Comparison of ENCODE assay signal across 8 cellular contexts in the genomic region with DNA sequence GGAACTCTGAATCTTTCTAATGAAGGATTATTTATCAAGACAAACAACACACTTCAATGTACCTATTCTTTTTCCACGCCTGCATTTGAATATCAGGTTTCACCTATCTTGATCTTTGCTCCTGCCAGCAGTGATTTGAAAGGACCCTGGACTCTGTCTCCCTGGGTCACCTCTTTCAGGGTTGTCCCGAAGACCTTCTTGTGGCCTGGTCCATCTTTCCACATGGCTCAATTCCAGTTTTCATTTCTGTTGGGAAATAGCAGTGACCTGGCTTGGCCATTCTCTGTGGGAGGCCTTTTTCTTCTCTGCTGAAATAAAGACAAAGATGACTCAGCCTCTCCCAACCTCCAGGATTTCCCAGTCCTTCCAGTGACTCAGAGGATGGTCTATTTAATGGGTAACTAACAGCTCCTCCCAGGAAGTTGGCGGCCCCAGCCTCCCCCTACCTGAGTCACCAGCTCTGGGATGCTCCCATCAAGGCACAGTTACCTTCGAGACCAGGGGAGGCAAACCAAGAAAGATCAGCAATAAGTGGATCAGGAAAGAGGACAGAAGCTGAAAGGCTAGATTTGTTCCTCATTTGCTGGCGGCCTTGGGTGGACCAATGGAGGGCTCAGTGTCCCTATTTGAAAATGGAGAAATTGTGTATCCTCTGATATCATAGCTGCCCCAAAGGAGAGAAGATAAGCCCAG. TPM values are rescaled to one million over a fixed set of nuclear protein-coding genes. Genes with fewer than 3 reads are reported as not detected.
DNase-seq lines count a peak whose midpoint lies in the region; ATAC-seq and TF ChIP-seq lines count a peak whose summit lies in the region.

No MANE protein-coding gene starts in this region.

- no peak overlapping the region for H3K9ac ChIP-seq in liver (ENCODE audit: low read depth in 1 of 2, low read length in 2 of 2)

- H3K27me3 ChIP-seq in liver (ENCODE audit: control insufficient read depth in 4 of 4, insufficient read depth in 4 of 4, low read length in 3 of 4): no peaks in the 10 kb centered on the region

- no peaks in the 10 kb centered on the region for H3K9me3 ChIP-seq in liver (ENCODE audit: control insufficient read depth in 4 of 4, low read length in 3 of 4)

- H3K4me3 ChIP-seq in AG04449 (ENCODE audit: low read depth, low read length) (no peak overlapping the region), liver (ENCODE audit: low read depth in 1 of 3, low read length in 3 of 3) (no peak overlapping the region)

- ATAC-seq in HG03045 (IDR thresholded peaks at IDR 0.05; ENCODE audit: unreplicated experiment): no peak

- H3K27ac ChIP-seq in liver (ENCODE audit: low read depth in 1 of 2, low read length in 2 of 2): peak overlapping the region in 1 of 2 donors; percentile 42

- TF ChIP-seq RAD21 in liver (IDR thresholded peaks at IDR 0.05): peak in 1 of 2 donors; percentile 10

- no peak for TF ChIP-seq CTCF in AG04449 (IDR thresholded peaks at IDR 0.05; ENCODE audit: insufficient read depth, low read length, missing control alignments)
- no peak for TF ChIP-seq CTCF in liver (IDR thresholded peaks at IDR 0.05; ENCODE audit: low read depth, low read length, missing input control)

- WGBS in liver: 54% methylated on average over 5 of the region's 5 CpGs

- CTCF ChIA-PET in AG04449 (lab: Yijun Ruan, JAX): interaction anchor here (0.9 to 1.5 kb wide), 2 partner anchors 20 to 28 kb away, joined by 3 read pairs; no protein-coding TSS in a partner anchor

- DNase-seq in AG04449 (ENCODE audit: low read depth, low spot score): peak; percentile 96
- peak; percentile 87 for DNase-seq in HS-27A (ENCODE audit: low read depth)
- peak; percentile 96 for DNase-seq in amniotic stem cell (lab: John Stamatoyannopoulos, UW)
- DNase-seq in NCI-H2081 treated with DMSO at 0.1 percent for 48 hours (lab: John Stamatoyannopoulos, UW): no peak
- no peak for DNase-seq in NCI-H1694 (lab: John Stamatoyannopoulos, UW)
- DNase-seq in T-helper 9 cell: no peak

- peaks cover 0 to 9% (median 4%) of the 10 kb centered on the region in 4 donors for H3K4me1 ChIP-seq in liver (ENCODE audit: control insufficient read depth in 4 of 4, insufficient read depth in 4 of 4, low read length in 3 of 4)

- POLR2A ChIA-PET in AG04449 (lab: Yijun Ruan, JAX): interaction anchor here (0.6 kb wide), 1 partner anchor 15 kb away, joined by 3 read pairs; no protein-coding TSS in a partner anchor

- H3K36me3 ChIP-seq in liver (ENCODE audit: control insufficient read depth in 4 of 4, insufficient read depth in 3 of 4, low read depth in 1 of 4, low read length in 3 of 4): no peaks in the 10 kb centered on the region

TF ChIP-seq in liver, 16 proteins besides CTCF, POLR2A, EP300 and RAD21:
- TF ChIP-seq, protein P1, sequence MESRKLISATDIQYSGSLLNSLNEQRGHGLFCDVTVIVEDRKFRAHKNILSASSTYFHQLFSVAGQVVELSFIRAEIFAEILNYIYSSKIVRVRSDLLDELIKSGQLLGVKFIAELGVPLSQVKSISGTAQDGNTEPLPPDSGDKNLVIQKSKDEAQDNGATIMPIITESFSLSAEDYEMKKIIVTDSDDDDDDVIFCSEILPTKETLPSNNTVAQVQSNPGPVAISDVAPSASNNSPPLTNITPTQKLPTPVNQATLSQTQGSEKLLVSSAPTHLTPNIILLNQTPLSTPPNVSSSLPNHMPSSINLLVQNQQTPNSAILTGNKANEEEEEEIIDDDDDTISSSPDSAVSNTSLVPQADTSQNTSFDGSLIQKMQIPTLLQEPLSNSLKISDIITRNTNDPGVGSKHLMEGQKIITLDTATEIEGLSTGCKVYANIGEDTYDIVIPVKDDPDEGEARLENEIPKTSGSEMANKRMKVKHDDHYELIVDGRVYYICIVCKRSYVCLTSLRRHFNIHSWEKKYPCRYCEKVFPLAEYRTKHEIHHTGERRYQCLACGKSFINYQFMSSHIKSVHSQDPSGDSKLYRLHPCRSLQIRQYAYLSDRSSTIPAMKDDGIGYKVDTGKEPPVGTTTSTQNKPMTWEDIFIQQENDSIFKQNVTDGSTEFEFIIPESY (IDR thresholded peaks at IDR 0.05): peak; percentile 47
- TF ChIP-seq NR2F2 (IDR thresholded peaks at IDR 0.05) (peak; percentile 73), GABPA (IDR thresholded peaks at IDR 0.05 in 1 of 2, conservative IDR thresholded peaks at IDR 0.05 in 1 of 2) (no peak), HNF4G (IDR thresholded peaks at IDR 0.05) (peak; percentile 61), EGR1 (IDR thresholded peaks at IDR 0.05; ENCODE audit: low read depth in 2 of 2) (peak in 1 of 2 donors; percentile 9), JUND (IDR thresholded peaks at IDR 0.05) (peak; percentile 91 to 93), HNF4A (conservative IDR thresholded peaks at IDR 0.05) (peak; percentile 93 to 95), RXRA (IDR thresholded peaks at IDR 0.05) (peak; percentile 66 to 80), FOXA2 (IDR thresholded peaks at IDR 0.05) (no peak), SP1 (IDR thresholded peaks at IDR 0.05) (peak; percentile 64), YY1 (IDR thresholded peaks at IDR 0.05) (peak; percentile 59)
- TF ChIP-seq, protein P2, sequence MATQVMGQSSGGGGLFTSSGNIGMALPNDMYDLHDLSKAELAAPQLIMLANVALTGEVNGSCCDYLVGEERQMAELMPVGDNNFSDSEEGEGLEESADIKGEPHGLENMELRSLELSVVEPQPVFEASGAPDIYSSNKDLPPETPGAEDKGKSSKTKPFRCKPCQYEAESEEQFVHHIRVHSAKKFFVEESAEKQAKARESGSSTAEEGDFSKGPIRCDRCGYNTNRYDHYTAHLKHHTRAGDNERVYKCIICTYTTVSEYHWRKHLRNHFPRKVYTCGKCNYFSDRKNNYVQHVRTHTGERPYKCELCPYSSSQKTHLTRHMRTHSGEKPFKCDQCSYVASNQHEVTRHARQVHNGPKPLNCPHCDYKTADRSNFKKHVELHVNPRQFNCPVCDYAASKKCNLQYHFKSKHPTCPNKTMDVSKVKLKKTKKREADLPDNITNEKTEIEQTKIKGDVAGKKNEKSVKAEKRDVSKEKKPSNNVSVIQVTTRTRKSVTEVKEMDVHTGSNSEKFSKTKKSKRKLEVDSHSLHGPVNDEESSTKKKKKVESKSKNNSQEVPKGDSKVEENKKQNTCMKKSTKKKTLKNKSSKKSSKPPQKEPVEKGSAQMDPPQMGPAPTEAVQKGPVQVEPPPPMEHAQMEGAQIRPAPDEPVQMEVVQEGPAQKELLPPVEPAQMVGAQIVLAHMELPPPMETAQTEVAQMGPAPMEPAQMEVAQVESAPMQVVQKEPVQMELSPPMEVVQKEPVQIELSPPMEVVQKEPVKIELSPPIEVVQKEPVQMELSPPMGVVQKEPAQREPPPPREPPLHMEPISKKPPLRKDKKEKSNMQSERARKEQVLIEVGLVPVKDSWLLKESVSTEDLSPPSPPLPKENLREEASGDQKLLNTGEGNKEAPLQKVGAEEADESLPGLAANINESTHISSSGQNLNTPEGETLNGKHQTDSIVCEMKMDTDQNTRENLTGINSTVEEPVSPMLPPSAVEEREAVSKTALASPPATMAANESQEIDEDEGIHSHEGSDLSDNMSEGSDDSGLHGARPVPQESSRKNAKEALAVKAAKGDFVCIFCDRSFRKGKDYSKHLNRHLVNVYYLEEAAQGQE (IDR thresholded peaks at IDR 0.05): no peak
- TF ChIP-seq, protein P3, sequence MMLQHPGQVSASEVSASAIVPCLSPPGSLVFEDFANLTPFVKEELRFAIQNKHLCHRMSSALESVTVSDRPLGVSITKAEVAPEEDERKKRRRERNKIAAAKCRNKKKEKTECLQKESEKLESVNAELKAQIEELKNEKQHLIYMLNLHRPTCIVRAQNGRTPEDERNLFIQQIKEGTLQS (IDR thresholded peaks at IDR 0.05): no peak

RNA-seq across cellular contexts. Expression of a gene that starts 13.1 kb away (rescaled TPM):
- total RNA-seq in liver: 10 to 100 TPM in 1 of 2 donors, 1 to 10 TPM in 1; 1.8 to 25.4 TPM
- polyA plus RNA-seq in liver: 1 to 10 TPM; 1.5 to 2.7 TPM

Comparison
In these comparisons a context has a peak if more than half of its experiments do, and no peak if none do; other contexts are left out.
1. DNase-seq: peak in AG04449 (single experiment), HS-27A (single experiment) and amniotic stem cell (single experiment); none in NCI-H2081 treated with DMSO at 0.1 percent for 48 hours (single experiment), NCI-H1694 (single experiment) and T-helper 9 cell (single experiment).